Comparison of ENCODE assay signal across 10 cellular contexts in genomic region chr17:38897671-38898290, GRCh38. TPM values are rescaled to one million over a fixed set of nuclear protein-coding genes. Genes with fewer than 3 reads are reported as not detected.
DNase-seq lines count a peak whose midpoint lies in the region.
"Had no signal": no experiment of that assay in that cellular context is flagged by ENCODE, and none has a peak within 500 bp of the region (broad histone marks: within the 10 kb centered on the region; RNA-seq: fewer than 3 reads in every experiment).

No MANE protein-coding gene starts in this region.

- H3K27me3 Mint-ChIP-seq in activated naive CD4-positive, alpha-beta T cell treated with anti-CD3 and anti-CD28 coated beads, Interleukin-2, amount 10 ng/mL, durations not matched to agents 7 days and 5 days = no peaks in the 10 kb centered on the region
- no peaks in the 10 kb centered on the region for H3K27me3 Mint-ChIP-seq in dendritic cell treated with granulocyte-macrophage colony-stimulating factor and Interleukin-4, amounts not matched to agents 40 ng/mL and 50 ng/mL, for 4 days

- H3K36me3 ChIP-seq in muscle layer of duodenum (ENCODE audit: control insufficient read depth in 1 of 2, insufficient read depth in 2 of 2, low read length in 2 of 2) = peaks cover 25 to 29% of the 10 kb centered on the region in 2 donors
- peaks cover 2% of the 10 kb centered on the region for H3K36me3 ChIP-seq in urinary bladder (ENCODE audit: insufficient read depth)

- H3K4me3 ChIP-seq in muscle layer of duodenum (ENCODE audit: low read depth in 1 of 2, low read length in 2 of 2) = no peak overlapping the region
- no peak overlapping the region for H3K4me3 ChIP-seq in urinary bladder (ENCODE audit: low read depth, low read length)
- H3K4me3 ChIP-seq: prostate gland had no signal

- peak overlapping the region; percentile 69 for H3K4me3 Mint-ChIP-seq in activated naive CD4-positive, alpha-beta T cell treated with anti-CD3 and anti-CD28 coated beads, Interleukin-2, amount 10 ng/mL, durations not matched to agents 7 days and 5 days
- H3K4me3 Mint-ChIP-seq in dendritic cell treated with granulocyte-macrophage colony-stimulating factor and Interleukin-4, amounts not matched to agents 40 ng/mL and 50 ng/mL, for 4 days = no peak overlapping the region

- no peaks in the 10 kb centered on the region for H3K27me3 ChIP-seq in muscle layer of duodenum (ENCODE audit: low read depth, low read length)

- H3K9me3 Mint-ChIP-seq in activated naive CD4-positive, alpha-beta T cell treated with anti-CD3 and anti-CD28 coated beads, Interleukin-2, amount 10 ng/mL, durations not matched to agents 7 days and 5 days = no peaks in the 10 kb centered on the region
- no peaks in the 10 kb centered on the region for H3K9me3 Mint-ChIP-seq in dendritic cell treated with granulocyte-macrophage colony-stimulating factor and Interleukin-4, amounts not matched to agents 40 ng/mL and 50 ng/mL, for 4 days

- CTCF ChIA-PET in activated naive CD4-positive, alpha-beta T cell treated with anti-CD3 and anti-CD28 coated beads, Interleukin-2, amount 10 ng/mL, durations not matched to agents 7 days and 5 days (lab: Charles Lee) = interaction anchor here (0.9 to 2.2 kb wide), 6 partner anchors 10 to 85 kb away, joined by 3 to 7 read pairs (median 4); no protein-coding TSS in a partner anchor

- H3K27ac Mint-ChIP-seq in activated naive CD4-positive, alpha-beta T cell treated with anti-CD3 and anti-CD28 coated beads, Interleukin-2, amount 10 ng/mL, durations not matched to agents 7 days and 5 days = peak overlapping the region; percentile 96
- H3K27ac Mint-ChIP-seq in dendritic cell treated with granulocyte-macrophage colony-stimulating factor and Interleukin-4, amounts not matched to agents 40 ng/mL and 50 ng/mL, for 4 days = peak overlapping the region; percentile 74

- H3K27ac ChIP-seq in muscle layer of duodenum (ENCODE audit: low read length) (peak overlapping the region; percentile 7), urinary bladder (ENCODE audit: low read depth) (peak overlapping the region; percentile 74)

- WGBS in urinary bladder = 78% methylated on average over 12 of the region's 12 CpGs

- peaks cover 52% of the 10 kb centered on the region for H3K36me3 Mint-ChIP-seq in activated naive CD4-positive, alpha-beta T cell treated with anti-CD3 and anti-CD28 coated beads, Interleukin-2, amount 10 ng/mL, durations not matched to agents 7 days and 5 days
- peaks cover 79% of the 10 kb centered on the region for H3K36me3 Mint-ChIP-seq in dendritic cell treated with granulocyte-macrophage colony-stimulating factor and Interleukin-4, amounts not matched to agents 40 ng/mL and 50 ng/mL, for 4 days (ENCODE audit: low read depth)

- DNase-seq in activated naive CD4-positive, alpha-beta T cell treated with anti-CD3 and anti-CD28 coated beads, Interleukin-2, amount 10 ng/mL, durations not matched to agents 7 days and 5 days = no peak
- DNase-seq in activated naive CD4-positive, alpha-beta T cell (lab: John Stamatoyannopoulos, UW) = no peak
- no peak for DNase-seq in cerebellar nuclear complex (lab: John Stamatoyannopoulos, UW)
- no peak for DNase-seq in NCI-H2107 treated with DMSO at 0.1 percent for 48 hours (lab: John Stamatoyannopoulos, UW; ENCODE audit: unreplicated experiment)
- no peak for DNase-seq in NCI-H1105 (lab: John Stamatoyannopoulos, UW)
- DNase-seq: effector CD8-positive, alpha-beta T cell had no signal

- H3K4me1 ChIP-seq in muscle layer of duodenum (ENCODE audit: control insufficient read depth in 1 of 2, insufficient read depth in 2 of 2, low read length in 2 of 2) (peaks cover 38 to 63% of the 10 kb centered on the region in 2 donors), urinary bladder (ENCODE audit: insufficient read depth) (no peaks in the 10 kb centered on the region)
- H3K4me1 ChIP-seq: prostate gland had no signal

- H3K9me3 ChIP-seq in muscle layer of duodenum (ENCODE audit: control insufficient read depth in 1 of 2, low read length in 2 of 2) = no peaks in the 10 kb centered on the region
- H3K9me3 ChIP-seq: prostate gland had no signal

- intact Hi-C loops in dendritic cell treated with granulocyte-macrophage colony-stimulating factor and Interleukin-4, amounts not matched to agents 40 ng/mL and 50 ng/mL, for 4 days (cut with micrococcal nuclease) = no loop called here

- peaks cover 73% of the 10 kb centered on the region for H3K4me1 Mint-ChIP-seq in activated naive CD4-positive, alpha-beta T cell treated with anti-CD3 and anti-CD28 coated beads, Interleukin-2, amount 10 ng/mL, durations not matched to agents 7 days and 5 days
- peaks cover 79% of the 10 kb centered on the region for H3K4me1 Mint-ChIP-seq in dendritic cell treated with granulocyte-macrophage colony-stimulating factor and Interleukin-4, amounts not matched to agents 40 ng/mL and 50 ng/mL, for 4 days (ENCODE audit: low read depth)

RNA-seq across cellular contexts. Expression of gene LASP1, which starts 27.9 kb away (rescaled TPM):
- total RNA-seq in urinary bladder = 69.4 TPM
- 50.3 TPM for polyA plus RNA-seq in urinary bladder

RNA-seq across cellular contexts. Expression of gene RPL23, which starts 44.3 kb away (rescaled TPM):
- 2,179 TPM for total RNA-seq in urinary bladder
- 2,357 TPM for polyA plus RNA-seq in urinary bladder
